ENCODE assay signal across 11 cellular contexts in the genomic region with DNA sequence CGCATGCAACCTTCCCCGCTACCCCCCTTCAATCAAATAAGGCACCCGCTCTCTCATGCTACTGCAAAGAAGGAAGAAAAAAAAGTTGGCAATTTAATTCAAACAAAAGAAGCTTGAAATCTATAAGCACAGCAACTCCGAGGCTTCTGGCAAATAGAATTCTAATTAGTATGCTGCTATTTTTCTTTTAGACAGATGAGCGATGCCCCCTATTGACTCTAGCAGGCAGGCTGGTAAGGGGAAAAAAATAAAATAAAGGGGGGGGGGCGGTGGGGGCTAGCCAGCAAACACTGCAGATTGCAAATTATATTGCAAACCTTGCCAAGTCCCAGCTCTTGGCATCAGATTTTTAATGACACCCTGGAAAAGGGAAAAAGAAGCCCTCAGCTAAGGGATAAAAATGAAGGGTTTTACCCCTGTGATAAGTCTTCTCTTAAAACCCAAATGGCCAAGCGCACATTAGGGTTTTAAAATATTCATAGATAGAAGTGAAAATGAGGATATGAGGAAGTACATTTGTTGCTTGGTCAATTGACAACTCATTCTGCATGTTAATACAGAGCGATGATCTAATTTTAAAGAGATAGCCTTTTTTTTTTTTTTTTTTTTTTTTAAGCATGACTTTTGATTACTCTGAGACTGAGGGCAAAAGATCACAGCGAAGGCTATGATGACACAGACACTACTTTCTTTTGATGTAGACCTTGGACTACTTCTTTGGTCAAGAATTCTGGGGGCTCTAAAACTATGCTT.
DNase-seq lines count a peak whose midpoint lies in the region; ATAC-seq and TF ChIP-seq lines count a peak whose summit lies in the region.
"Had no signal": no experiment of that assay in that cellular context is flagged by ENCODE, and none has a peak within 500 bp of the region (broad histone marks: within the 10 kb centered on the region; RNA-seq: fewer than 3 reads in every experiment).

No MANE protein-coding gene starts in this region.

- H3K27ac ChIP-seq in endodermal cell (ENCODE audit: low read depth, low read length): peak overlapping the region; percentile 16

- no peaks in the 10 kb centered on the region for H3K27me3 ChIP-seq in endodermal cell (ENCODE audit: control insufficient read depth, insufficient read depth, low read length, poor library complexity, severe bottlenecking)

- no peaks in the 10 kb centered on the region for H3K9me3 Mint-ChIP-seq in endodermal cell

- H3K27ac Mint-ChIP-seq in endodermal cell: no peak overlapping the region
- H3K27ac Mint-ChIP-seq: T-helper 17 cell had no signal

- ATAC-seq in sciatic nerve: peak; percentile 48
- ATAC-seq in GM21619 (IDR thresholded peaks at IDR 0.05; ENCODE audit: unreplicated experiment): no peak
- ATAC-seq: T-helper 17 cell had no signal

- 74 to 77% methylated on average over 5 to 9 of the region's 9 CpGs for WGBS in endodermal cell (ENCODE audit: insufficient coverage in 1 of 2, insufficient read length in 1 of 2), 2 experiments

- no peak overlapping the region for H3K4me3 ChIP-seq in endodermal cell (ENCODE audit: low read length)

- DNase-seq in NCI-H2227 (lab: John Stamatoyannopoulos, UW; ENCODE audit: unreplicated experiment) (peak; percentile 62), NCI-H2227 treated with DMSO at 0.1 percent for 48 hours (lab: John Stamatoyannopoulos, UW) (no peak), NOMO-1 treated with DMSO at 0.1 percent for 48 hours (lab: John Stamatoyannopoulos, UW; ENCODE audit: unreplicated experiment) (peak; percentile 90), endodermal cell (no peak), sciatic nerve (ENCODE audit: low spot score) (no peak), NCI-H446 treated with DMSO at 0.1 percent for 48 hours (lab: John Stamatoyannopoulos, UW) (no peak), NCI-H1694 (lab: John Stamatoyannopoulos, UW) (no peak)
- DNase-seq: activated gamma-delta T cell, posterior cingulate gyrus, T-helper 17 cell had no signal

- H3K9me3 ChIP-seq in endodermal cell (ENCODE audit: control insufficient read depth, low read length): no peaks in the 10 kb centered on the region

- peak; percentile 53 for TF ChIP-seq CTCF in endodermal cell (conservative IDR thresholded peaks at IDR 0.05)

- no peaks in the 10 kb centered on the region for H3K27me3 Mint-ChIP-seq in endodermal cell (ENCODE audit: insufficient read depth)

- H3K36me3 Mint-ChIP-seq in endodermal cell (ENCODE audit: low read depth): no peaks in the 10 kb centered on the region

- no peak overlapping the region for H3K9ac ChIP-seq in endodermal cell (ENCODE audit: extremely low read depth, low read length, poor library complexity, severe bottlenecking)

- H3K4me3 Mint-ChIP-seq in endodermal cell: no peak overlapping the region
- H3K4me3 Mint-ChIP-seq: T-helper 17 cell had no signal

- intact Hi-C loops in sciatic nerve (cut with DNase I): loop anchor here (10.0 kb wide), 1 partner anchor 231 kb away; no protein-coding TSS in a partner anchor

- H3K4me1 Mint-ChIP-seq in endodermal cell: peaks cover 10% of the 10 kb centered on the region
- H3K4me1 Mint-ChIP-seq: T-helper 17 cell had no signal

- no peaks in the 10 kb centered on the region for H3K4me1 ChIP-seq in endodermal cell (ENCODE audit: control insufficient read depth, insufficient read depth, low read length)

- H3K36me3 ChIP-seq in endodermal cell (ENCODE audit: control insufficient read depth, insufficient read depth, low read length): no peaks in the 10 kb centered on the region

Comparison
In these comparisons a context has a peak if more than half of its experiments do, and no peak if none do; other contexts are left out.
1. DNase-seq: peak in NCI-H2227 (single experiment) and NOMO-1 treated with DMSO at 0.1 percent for 48 hours (single experiment); none in NCI-H2227 treated with DMSO at 0.1 percent for 48 hours (single experiment), endodermal cell (single experiment), sciatic nerve (single experiment), NCI-H446 treated with DMSO at 0.1 percent for 48 hours (single experiment) and NCI-H1694 (single experiment).